ENCODE assay signal across 2 cellular contexts in genomic region chr3:48511551-48511950, GRCh38.
TF ChIP-seq lines count a peak whose summit lies in the region.

No MANE protein-coding gene starts in this region.

TF ChIP-seq in HepG2, 621 proteins besides CTCF, POLR2A, EP300 and RAD21:
- TF ChIP-seq HNF1A (IDR thresholded peaks at IDR 0.05; ENCODE audit: low read depth) = no peak
- TF ChIP-seq HNF1A (CRISPR knock-in tag; IDR thresholded peaks at IDR 0.05; ENCODE audit: borderline replicate concordance) = no peak
- no peak for TF ChIP-seq KAT2B (IDR thresholded peaks at IDR 0.05; ENCODE audit: borderline replicate concordance, low read depth, low read length)
- no peak for TF ChIP-seq MTA3 (CRISPR knock-in tag; IDR thresholded peaks at IDR 0.05)
- TF ChIP-seq ARHGAP35 (CRISPR knock-in tag; IDR thresholded peaks at IDR 0.05; ENCODE audit: borderline replicate concordance) = no peak
- peak; percentile 54; the same call in 1 of the 2 replicates for TF ChIP-seq MAFF (IDR thresholded peaks at IDR 0.05; ENCODE audit: low read depth, low read length)
- no peak for TF ChIP-seq ZNF138 (CRISPR knock-in tag; IDR thresholded peaks at IDR 0.05; ENCODE audit: low read depth)
- TF ChIP-seq ZNF549 (CRISPR knock-in tag; IDR thresholded peaks at IDR 0.05) = no peak
- TF ChIP-seq ZMYM2 (CRISPR knock-in tag; IDR thresholded peaks at IDR 0.05) = no peak
- peak; percentile 67 to 78; a peak in 3 of 4 replicates for TF ChIP-seq MAFK (conservative IDR thresholded peaks at IDR 0.05 in 1 of 2, IDR thresholded peaks at IDR 0.05 in 1 of 2; ENCODE audit: low read length in 2 of 2)

TF ChIP-seq in H1, 55 proteins besides CTCF, POLR2A, EP300 and RAD21:
- no peak for TF ChIP-seq EGR1 (IDR thresholded peaks at IDR 0.05; ENCODE audit: borderline replicate concordance, low read depth, low read length)
- TF ChIP-seq EZH2 (IDR thresholded peaks at IDR 0.05; ENCODE audit: low read depth, low read length, severe bottlenecking) = no peak
- TF ChIP-seq CREB1 (IDR thresholded peaks at IDR 0.05) = no peak
